In the genomic region with DNA sequence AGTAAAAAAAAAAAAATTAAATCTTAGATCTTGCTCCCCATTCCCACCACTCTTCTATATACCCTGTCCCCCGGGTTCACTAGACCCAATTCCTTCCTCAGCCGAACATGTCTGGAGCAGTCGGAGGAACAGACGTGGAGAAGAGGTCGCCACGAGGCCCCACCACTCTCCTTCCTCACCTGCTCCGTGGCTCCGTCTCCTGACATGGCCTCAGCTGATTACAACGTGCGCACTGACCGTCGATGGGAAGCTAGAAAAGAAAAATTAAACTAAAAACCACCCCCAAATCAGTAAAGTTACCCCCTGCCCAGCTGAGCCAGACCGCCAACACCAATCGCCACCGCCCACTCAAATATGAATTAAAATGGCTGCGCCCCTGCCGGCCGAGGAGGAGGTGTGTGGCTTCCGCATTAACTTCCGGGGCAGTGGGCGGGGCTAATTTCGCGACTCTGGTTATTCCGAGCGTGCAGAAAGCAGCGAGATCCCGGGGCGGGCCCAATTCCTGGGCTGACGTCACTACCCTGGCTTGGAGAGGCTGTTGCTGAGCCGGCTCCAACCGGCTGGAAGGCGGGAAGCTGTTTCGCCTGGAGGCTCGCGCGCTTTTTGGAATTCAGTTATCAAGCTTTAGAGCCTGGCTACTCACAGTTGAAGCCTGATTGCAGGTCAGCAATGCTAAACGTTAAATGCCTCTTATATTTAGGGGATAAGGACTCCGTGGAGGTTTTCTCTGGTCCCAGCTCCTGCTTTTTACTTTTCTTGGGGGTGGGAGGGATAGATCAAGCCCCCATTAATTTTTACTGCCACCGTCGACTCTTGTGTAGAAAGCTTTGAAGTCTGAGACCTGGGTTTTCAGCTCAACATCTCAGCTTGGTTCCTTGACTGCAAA, we compare ENCODE assay signal across 1 cellular context.
A peak's percentile ranks its signal among the peaks of the same experiment; 100 is the strongest.
TF ChIP-seq lines count a peak whose summit lies in the region.

A gene (minus strand): TSS at position 361 of the 886 bp plus-strand sequence. CDS start 155 bp downstream, at position 206.

TF ChIP-seq in HepG2, 621 proteins besides CTCF, POLR2A, EP300 and RAD21 (continued from another document and continues in another):
- TF ChIP-seq, protein P1, sequence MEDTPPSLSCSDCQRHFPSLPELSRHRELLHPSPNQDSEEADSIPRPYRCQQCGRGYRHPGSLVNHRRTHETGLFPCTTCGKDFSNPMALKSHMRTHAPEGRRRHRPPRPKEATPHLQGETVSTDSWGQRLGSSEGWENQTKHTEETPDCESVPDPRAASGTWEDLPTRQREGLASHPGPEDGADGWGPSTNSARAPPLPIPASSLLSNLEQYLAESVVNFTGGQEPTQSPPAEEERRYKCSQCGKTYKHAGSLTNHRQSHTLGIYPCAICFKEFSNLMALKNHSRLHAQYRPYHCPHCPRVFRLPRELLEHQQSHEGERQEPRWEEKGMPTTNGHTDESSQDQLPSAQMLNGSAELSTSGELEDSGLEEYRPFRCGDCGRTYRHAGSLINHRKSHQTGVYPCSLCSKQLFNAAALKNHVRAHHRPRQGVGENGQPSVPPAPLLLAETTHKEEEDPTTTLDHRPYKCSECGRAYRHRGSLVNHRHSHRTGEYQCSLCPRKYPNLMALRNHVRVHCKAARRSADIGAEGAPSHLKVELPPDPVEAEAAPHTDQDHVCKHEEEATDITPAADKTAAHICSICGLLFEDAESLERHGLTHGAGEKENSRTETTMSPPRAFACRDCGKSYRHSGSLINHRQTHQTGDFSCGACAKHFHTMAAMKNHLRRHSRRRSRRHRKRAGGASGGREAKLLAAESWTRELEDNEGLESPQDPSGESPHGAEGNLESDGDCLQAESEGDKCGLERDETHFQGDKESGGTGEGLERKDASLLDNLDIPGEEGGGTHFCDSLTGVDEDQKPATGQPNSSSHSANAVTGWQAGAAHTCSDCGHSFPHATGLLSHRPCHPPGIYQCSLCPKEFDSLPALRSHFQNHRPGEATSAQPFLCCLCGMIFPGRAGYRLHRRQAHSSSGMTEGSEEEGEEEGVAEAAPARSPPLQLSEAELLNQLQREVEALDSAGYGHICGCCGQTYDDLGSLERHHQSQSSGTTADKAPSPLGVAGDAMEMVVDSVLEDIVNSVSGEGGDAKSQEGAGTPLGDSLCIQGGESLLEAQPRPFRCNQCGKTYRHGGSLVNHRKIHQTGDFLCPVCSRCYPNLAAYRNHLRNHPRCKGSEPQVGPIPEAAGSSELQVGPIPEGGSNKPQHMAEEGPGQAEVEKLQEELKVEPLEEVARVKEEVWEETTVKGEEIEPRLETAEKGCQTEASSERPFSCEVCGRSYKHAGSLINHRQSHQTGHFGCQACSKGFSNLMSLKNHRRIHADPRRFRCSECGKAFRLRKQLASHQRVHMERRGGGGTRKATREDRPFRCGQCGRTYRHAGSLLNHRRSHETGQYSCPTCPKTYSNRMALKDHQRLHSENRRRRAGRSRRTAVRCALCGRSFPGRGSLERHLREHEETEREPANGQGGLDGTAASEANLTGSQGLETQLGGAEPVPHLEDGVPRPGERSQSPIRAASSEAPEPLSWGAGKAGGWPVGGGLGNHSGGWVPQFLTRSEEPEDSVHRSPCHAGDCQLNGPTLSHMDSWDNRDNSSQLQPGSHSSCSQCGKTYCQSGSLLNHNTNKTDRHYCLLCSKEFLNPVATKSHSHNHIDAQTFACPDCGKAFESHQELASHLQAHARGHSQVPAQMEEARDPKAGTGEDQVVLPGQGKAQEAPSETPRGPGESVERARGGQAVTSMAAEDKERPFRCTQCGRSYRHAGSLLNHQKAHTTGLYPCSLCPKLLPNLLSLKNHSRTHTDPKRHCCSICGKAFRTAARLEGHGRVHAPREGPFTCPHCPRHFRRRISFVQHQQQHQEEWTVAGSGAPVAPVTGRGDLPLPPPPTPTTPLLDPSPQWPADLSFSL (CRISPR knock-in tag; IDR thresholded peaks at IDR 0.05), result no peak
- TF ChIP-seq, protein P2, sequence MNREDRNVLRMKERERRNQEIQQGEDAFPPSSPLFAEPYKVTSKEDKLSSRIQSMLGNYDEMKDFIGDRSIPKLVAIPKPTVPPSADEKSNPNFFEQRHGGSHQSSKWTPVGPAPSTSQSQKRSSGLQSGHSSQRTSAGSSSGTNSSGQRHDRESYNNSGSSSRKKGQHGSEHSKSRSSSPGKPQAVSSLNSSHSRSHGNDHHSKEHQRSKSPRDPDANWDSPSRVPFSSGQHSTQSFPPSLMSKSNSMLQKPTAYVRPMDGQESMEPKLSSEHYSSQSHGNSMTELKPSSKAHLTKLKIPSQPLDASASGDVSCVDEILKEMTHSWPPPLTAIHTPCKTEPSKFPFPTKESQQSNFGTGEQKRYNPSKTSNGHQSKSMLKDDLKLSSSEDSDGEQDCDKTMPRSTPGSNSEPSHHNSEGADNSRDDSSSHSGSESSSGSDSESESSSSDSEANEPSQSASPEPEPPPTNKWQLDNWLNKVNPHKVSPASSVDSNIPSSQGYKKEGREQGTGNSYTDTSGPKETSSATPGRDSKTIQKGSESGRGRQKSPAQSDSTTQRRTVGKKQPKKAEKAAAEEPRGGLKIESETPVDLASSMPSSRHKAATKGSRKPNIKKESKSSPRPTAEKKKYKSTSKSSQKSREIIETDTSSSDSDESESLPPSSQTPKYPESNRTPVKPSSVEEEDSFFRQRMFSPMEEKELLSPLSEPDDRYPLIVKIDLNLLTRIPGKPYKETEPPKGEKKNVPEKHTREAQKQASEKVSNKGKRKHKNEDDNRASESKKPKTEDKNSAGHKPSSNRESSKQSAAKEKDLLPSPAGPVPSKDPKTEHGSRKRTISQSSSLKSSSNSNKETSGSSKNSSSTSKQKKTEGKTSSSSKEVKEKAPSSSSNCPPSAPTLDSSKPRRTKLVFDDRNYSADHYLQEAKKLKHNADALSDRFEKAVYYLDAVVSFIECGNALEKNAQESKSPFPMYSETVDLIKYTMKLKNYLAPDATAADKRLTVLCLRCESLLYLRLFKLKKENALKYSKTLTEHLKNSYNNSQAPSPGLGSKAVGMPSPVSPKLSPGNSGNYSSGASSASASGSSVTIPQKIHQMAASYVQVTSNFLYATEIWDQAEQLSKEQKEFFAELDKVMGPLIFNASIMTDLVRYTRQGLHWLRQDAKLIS (CRISPR knock-in tag; IDR thresholded peaks at IDR 0.05), result no peak
- peak; percentile 29; the same call in 1 of the 2 replicates for TF ChIP-seq KLF15 (CRISPR knock-in tag; IDR thresholded peaks at IDR 0.05; ENCODE audit: borderline replicate concordance)
- peak; percentile 95 for TF ChIP-seq MYC (CRISPR knock-in tag; IDR thresholded peaks at IDR 0.05; ENCODE audit: borderline replicate concordance)
- TF ChIP-seq FOXO1 (CRISPR knock-in tag; IDR thresholded peaks at IDR 0.05), result no peak; the same call in 1 of the 2 replicates
- TF ChIP-seq ATAD3A (CRISPR knock-in tag; IDR thresholded peaks at IDR 0.05), result no peak
- TF ChIP-seq, protein P3, sequence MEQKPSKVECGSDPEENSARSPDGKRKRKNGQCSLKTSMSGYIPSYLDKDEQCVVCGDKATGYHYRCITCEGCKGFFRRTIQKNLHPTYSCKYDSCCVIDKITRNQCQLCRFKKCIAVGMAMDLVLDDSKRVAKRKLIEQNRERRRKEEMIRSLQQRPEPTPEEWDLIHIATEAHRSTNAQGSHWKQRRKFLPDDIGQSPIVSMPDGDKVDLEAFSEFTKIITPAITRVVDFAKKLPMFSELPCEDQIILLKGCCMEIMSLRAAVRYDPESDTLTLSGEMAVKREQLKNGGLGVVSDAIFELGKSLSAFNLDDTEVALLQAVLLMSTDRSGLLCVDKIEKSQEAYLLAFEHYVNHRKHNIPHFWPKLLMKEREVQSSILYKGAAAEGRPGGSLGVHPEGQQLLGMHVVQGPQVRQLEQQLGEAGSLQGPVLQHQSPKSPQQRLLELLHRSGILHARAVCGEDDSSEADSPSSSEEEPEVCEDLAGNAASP (CRISPR knock-in tag; IDR thresholded peaks at IDR 0.05; ENCODE audit: borderline replicate concordance), result peak; percentile 23; the same call in 1 of the 2 replicates
- TF ChIP-seq, protein P4, sequence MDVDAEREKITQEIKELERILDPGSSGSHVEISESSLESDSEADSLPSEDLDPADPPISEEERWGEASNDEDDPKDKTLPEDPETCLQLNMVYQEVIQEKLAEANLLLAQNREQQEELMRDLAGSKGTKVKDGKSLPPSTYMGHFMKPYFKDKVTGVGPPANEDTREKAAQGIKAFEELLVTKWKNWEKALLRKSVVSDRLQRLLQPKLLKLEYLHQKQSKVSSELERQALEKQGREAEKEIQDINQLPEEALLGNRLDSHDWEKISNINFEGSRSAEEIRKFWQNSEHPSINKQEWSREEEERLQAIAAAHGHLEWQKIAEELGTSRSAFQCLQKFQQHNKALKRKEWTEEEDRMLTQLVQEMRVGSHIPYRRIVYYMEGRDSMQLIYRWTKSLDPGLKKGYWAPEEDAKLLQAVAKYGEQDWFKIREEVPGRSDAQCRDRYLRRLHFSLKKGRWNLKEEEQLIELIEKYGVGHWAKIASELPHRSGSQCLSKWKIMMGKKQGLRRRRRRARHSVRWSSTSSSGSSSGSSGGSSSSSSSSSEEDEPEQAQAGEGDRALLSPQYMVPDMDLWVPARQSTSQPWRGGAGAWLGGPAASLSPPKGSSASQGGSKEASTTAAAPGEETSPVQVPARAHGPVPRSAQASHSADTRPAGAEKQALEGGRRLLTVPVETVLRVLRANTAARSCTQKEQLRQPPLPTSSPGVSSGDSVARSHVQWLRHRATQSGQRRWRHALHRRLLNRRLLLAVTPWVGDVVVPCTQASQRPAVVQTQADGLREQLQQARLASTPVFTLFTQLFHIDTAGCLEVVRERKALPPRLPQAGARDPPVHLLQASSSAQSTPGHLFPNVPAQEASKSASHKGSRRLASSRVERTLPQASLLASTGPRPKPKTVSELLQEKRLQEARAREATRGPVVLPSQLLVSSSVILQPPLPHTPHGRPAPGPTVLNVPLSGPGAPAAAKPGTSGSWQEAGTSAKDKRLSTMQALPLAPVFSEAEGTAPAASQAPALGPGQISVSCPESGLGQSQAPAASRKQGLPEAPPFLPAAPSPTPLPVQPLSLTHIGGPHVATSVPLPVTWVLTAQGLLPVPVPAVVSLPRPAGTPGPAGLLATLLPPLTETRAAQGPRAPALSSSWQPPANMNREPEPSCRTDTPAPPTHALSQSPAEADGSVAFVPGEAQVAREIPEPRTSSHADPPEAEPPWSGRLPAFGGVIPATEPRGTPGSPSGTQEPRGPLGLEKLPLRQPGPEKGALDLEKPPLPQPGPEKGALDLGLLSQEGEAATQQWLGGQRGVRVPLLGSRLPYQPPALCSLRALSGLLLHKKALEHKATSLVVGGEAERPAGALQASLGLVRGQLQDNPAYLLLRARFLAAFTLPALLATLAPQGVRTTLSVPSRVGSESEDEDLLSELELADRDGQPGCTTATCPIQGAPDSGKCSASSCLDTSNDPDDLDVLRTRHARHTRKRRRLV (CRISPR knock-in tag; IDR thresholded peaks at IDR 0.05), result no peak
- no peak for TF ChIP-seq ZFP36L2 (CRISPR knock-in tag; IDR thresholded peaks at IDR 0.05)
- no peak; the same call in 1 of the 2 replicates for TF ChIP-seq ELF4 (CRISPR knock-in tag; IDR thresholded peaks at IDR 0.05; ENCODE audit: borderline replicate concordance)
- TF ChIP-seq RXRB (CRISPR knock-in tag; IDR thresholded peaks at IDR 0.05; ENCODE audit: borderline replicate concordance), result 0 out of 2 replicates have a peak, but pooled peaks have one; percentile 41
- TF ChIP-seq STAT5B (CRISPR knock-in tag; IDR thresholded peaks at IDR 0.05), result no peak
- TF ChIP-seq FOXM1 (CRISPR knock-in tag; IDR thresholded peaks at IDR 0.05), result no peak
- TF ChIP-seq ZNF652 (CRISPR knock-in tag; IDR thresholded peaks at IDR 0.05; ENCODE audit: borderline replicate concordance, low read depth), result 0 out of 2 replicates have a peak, but pooled peaks have one; percentile 27
- TF ChIP-seq, protein P5, sequence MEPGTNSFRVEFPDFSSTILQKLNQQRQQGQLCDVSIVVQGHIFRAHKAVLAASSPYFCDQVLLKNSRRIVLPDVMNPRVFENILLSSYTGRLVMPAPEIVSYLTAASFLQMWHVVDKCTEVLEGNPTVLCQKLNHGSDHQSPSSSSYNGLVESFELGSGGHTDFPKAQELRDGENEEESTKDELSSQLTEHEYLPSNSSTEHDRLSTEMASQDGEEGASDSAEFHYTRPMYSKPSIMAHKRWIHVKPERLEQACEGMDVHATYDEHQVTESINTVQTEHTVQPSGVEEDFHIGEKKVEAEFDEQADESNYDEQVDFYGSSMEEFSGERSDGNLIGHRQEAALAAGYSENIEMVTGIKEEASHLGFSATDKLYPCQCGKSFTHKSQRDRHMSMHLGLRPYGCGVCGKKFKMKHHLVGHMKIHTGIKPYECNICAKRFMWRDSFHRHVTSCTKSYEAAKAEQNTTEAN (CRISPR knock-in tag; conservative IDR thresholded peaks at IDR 0.05), result 0 out of 2 replicates have a peak, but pooled peaks have one; percentile 10
- TF ChIP-seq ZNF556 (CRISPR knock-in tag; IDR thresholded peaks at IDR 0.05; ENCODE audit: borderline replicate concordance), result peak; percentile 66
- TF ChIP-seq RFX5 (IDR thresholded peaks at IDR 0.05; ENCODE audit: low read depth, low read length), result peak; percentile 82
- TF ChIP-seq ZNF350 (CRISPR knock-in tag; IDR thresholded peaks at IDR 0.05; ENCODE audit: borderline replicate concordance, low read depth), result peak; percentile 86; the same call in 1 of the 2 replicates
- TF ChIP-seq REPIN1 (CRISPR knock-in tag; IDR thresholded peaks at IDR 0.05; ENCODE audit: borderline replicate concordance, low read depth), result peak; percentile 75
- no peak for TF ChIP-seq SETDB1 (CRISPR knock-in tag; IDR thresholded peaks at IDR 0.05; ENCODE audit: borderline replicate concordance)
- TF ChIP-seq PCBP1 (IDR thresholded peaks at IDR 0.05; ENCODE audit: borderline replicate concordance, low read depth, low read length), result 0 out of 2 replicates have a peak, but pooled peaks have one; percentile 64
- TF ChIP-seq, protein P6, sequence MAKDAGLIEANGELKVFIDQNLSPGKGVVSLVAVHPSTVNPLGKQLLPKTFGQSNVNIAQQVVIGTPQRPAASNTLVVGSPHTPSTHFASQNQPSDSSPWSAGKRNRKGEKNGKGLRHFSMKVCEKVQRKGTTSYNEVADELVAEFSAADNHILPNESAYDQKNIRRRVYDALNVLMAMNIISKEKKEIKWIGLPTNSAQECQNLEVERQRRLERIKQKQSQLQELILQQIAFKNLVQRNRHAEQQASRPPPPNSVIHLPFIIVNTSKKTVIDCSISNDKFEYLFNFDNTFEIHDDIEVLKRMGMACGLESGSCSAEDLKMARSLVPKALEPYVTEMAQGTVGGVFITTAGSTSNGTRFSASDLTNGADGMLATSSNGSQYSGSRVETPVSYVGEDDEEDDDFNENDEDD (CRISPR knock-in tag; IDR thresholded peaks at IDR 0.05; ENCODE audit: borderline replicate concordance), result peak; percentile 99
- peak; percentile 64; the same call in 1 of the 2 replicates for TF ChIP-seq HCFC1 (IDR thresholded peaks at IDR 0.05; ENCODE audit: low read depth, low read length)
- TF ChIP-seq, protein P7, sequence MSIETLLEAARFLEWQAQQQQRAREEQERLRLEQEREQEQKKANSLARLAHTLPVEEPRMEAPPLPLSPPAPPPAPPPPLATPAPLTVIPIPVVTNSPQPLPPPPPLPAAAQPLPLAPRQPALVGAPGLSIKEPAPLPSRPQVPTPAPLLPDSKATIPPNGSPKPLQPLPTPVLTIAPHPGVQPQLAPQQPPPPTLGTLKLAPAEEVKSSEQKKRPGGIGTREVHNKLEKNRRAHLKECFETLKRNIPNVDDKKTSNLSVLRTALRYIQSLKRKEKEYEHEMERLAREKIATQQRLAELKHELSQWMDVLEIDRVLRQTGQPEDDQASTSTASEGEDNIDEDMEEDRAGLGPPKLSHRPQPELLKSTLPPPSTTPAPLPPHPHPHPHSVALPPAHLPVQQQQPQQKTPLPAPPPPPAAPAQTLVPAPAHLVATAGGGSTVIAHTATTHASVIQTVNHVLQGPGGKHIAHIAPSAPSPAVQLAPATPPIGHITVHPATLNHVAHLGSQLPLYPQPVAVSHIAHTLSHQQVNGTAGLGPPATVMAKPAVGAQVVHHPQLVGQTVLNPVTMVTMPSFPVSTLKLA (IDR thresholded peaks at IDR 0.05), result peak; percentile 10
- TF ChIP-seq KLF16 (CRISPR knock-in tag; IDR thresholded peaks at IDR 0.05), result peak in 1 of 2 experiments; percentile 82; a peak in 2 of 4 replicates
- peak; percentile 53 for TF ChIP-seq HNRNPLL (IDR thresholded peaks at IDR 0.05; ENCODE audit: low read depth, low read length, poor library complexity, severe bottlenecking)
- 0 out of 2 replicates have a peak, but pooled peaks have one; percentile 7 for TF ChIP-seq ZNF816 (CRISPR knock-in tag; IDR thresholded peaks at IDR 0.05; ENCODE audit: borderline replicate concordance)
- 0 out of 2 replicates have a peak, but pooled peaks have one; percentile 48 for TF ChIP-seq ZNF891 (CRISPR knock-in tag; IDR thresholded peaks at IDR 0.05)
